In genomic region chr17:77505460-77505769, GRCh38 we compare ENCODE assay signal across 22 cellular contexts.
DNase-seq lines count a peak whose midpoint lies in the region; ATAC-seq, FAIRE-seq and TF ChIP-seq lines count a peak whose summit lies in the region.
"Had no signal": no experiment of that assay in that cellular context is flagged by ENCODE, and none has a peak within 500 bp of the region (broad histone marks: within the 10 kb centered on the region; RNA-seq: fewer than 3 reads in every experiment).

No MANE protein-coding gene starts in this region.

- H3K36me3 ChIP-seq in K562 (ENCODE audit: control insufficient read depth, insufficient read depth, low read length) (no peaks in the 10 kb centered on the region), sigmoid colon (peaks cover 0 to 12% (median 3%) of the 10 kb centered on the region in 4 donors)

- TF ChIP-seq CTCF in K562 (IDR thresholded peaks at IDR 0.05 in 2 of 3, conservative IDR thresholded peaks at IDR 0.05 in 1 of 3; ENCODE audit: insufficient read depth in 2 of 3, low read depth in 1 of 3, low read length in 3 of 3), result no peak
- no peak for TF ChIP-seq CTCF in sigmoid colon (IDR thresholded peaks at IDR 0.05)
- no peak for TF ChIP-seq CTCF in MCF 10A (IDR thresholded peaks at IDR 0.05; ENCODE audit: unreplicated experiment)

- H3K4me1 Mint-ChIP-seq in activated naive CD8-positive, alpha-beta T cell treated with anti-CD3 and anti-CD28 coated beads, Interleukin-2, amount 10 ng/mL, durations not matched to agents 7 days and 5 days, result no peaks in the 10 kb centered on the region
- no peaks in the 10 kb centered on the region for H3K4me1 Mint-ChIP-seq in activated naive CD8-positive, alpha-beta T cell treated with anti-CD3 and anti-CD28 coated beads for 36 hours
- no peaks in the 10 kb centered on the region for H3K4me1 Mint-ChIP-seq in MCF 10A (ENCODE audit: insufficient read depth, unreplicated experiment)
- H3K4me1 Mint-ChIP-seq in stimulated activated naive B cell treated with anti-CD40 and anti-IgM and Interleukin-4, amounts not matched to agents 10 μg/mL and 1 μg/mL and 100 μg/mL, for 72 hours, result peaks cover 0 to 1% of the 10 kb centered on the region in 2 donors

- BruUV-seq in K562 (replicated peaks; lab: Mats Ljungman, UMichigan) (no TSS peak), MCF 10A (replicated peaks; lab: Mats Ljungman, UMichigan) (no TSS peak)

- H3K4me3 Mint-ChIP-seq in activated naive CD8-positive, alpha-beta T cell treated with anti-CD3 and anti-CD28 coated beads, Interleukin-2, amount 10 ng/mL, durations not matched to agents 7 days and 5 days, result no peak overlapping the region
- H3K4me3 Mint-ChIP-seq in activated naive CD8-positive, alpha-beta T cell treated with anti-CD3 and anti-CD28 coated beads for 36 hours, result no peak overlapping the region
- H3K4me3 Mint-ChIP-seq in MCF 10A (ENCODE audit: unreplicated experiment), result no peak overlapping the region
- H3K4me3 Mint-ChIP-seq in stimulated activated naive B cell treated with anti-CD40 and anti-IgM and Interleukin-4, amounts not matched to agents 10 μg/mL and 1 μg/mL and 100 μg/mL, for 72 hours, result no peak overlapping the region
- H3K4me3 Mint-ChIP-seq: CD4-positive, CD25-positive, alpha-beta regulatory T cell; CD8-positive, alpha-beta memory T cell; H9 had no signal

- in situ Hi-C loops in K562 (cut with MboI), result no loop called here

- no peak overlapping the region for H3K4me2 ChIP-seq in K562 (ENCODE audit: insufficient read depth, low read length)

- no peaks in the 10 kb centered on the region for H3K9me1 ChIP-seq in K562 (ENCODE audit: control insufficient read depth, insufficient read depth, low read length)

- H3K36me3 Mint-ChIP-seq in activated naive CD8-positive, alpha-beta T cell treated with anti-CD3 and anti-CD28 coated beads, Interleukin-2, amount 10 ng/mL, durations not matched to agents 7 days and 5 days, result peaks cover 9% of the 10 kb centered on the region
- peaks cover 9% of the 10 kb centered on the region for H3K36me3 Mint-ChIP-seq in activated naive CD8-positive, alpha-beta T cell treated with anti-CD3 and anti-CD28 coated beads for 36 hours
- peaks cover 41% of the 10 kb centered on the region for H3K36me3 Mint-ChIP-seq in MCF 10A (ENCODE audit: insufficient read depth, unreplicated experiment)
- peaks cover 9 to 24% of the 10 kb centered on the region in 2 donors for H3K36me3 Mint-ChIP-seq in stimulated activated naive B cell treated with anti-CD40 and anti-IgM and Interleukin-4, amounts not matched to agents 10 μg/mL and 1 μg/mL and 100 μg/mL, for 72 hours

- TF ChIP-seq RAD21 in K562 (CRISPR knock-in tag; conservative IDR thresholded peaks at IDR 0.05 in 1 of 2, IDR thresholded peaks at IDR 0.05 in 1 of 2), result no peak

- no peak for ATAC-seq in activated naive CD8-positive, alpha-beta T cell treated with anti-CD3 and anti-CD28 coated beads, Interleukin-2, amount 10 ng/mL, durations not matched to agents 7 days and 5 days (ENCODE audit: low read depth)
- ATAC-seq in K562, result no peak
- no peak for ATAC-seq in stimulated activated naive B cell treated with anti-CD40 and anti-IgM and Interleukin-4, amounts not matched to agents 10 μg/mL and 1 μg/mL and 100 μg/mL, for 72 hours (replicated peaks)
- ATAC-seq: GM12878 had no signal

- intact Hi-C loops in K562 (cut with micrococcal nuclease) (no loop called here), sigmoid colon (cut with DNase I) (no loop called here), MCF 10A (cut with micrococcal nuclease) (no loop called here)

- TF ChIP-seq POLR2A in K562 (conservative IDR thresholded peaks at IDR 0.05) (no peak), sigmoid colon (IDR thresholded peaks at IDR 0.05) (no peak)

- CTCF ChIA-PET in K562 (lab: Yijun Ruan, JAX; ENCODE audit: low intra/inter-chr PET ratio) (interaction anchor here (0.8 kb wide), 1 partner anchor 509 kb away, joined by 3 read pairs; no protein-coding TSS in a partner anchor), MCF 10A (lab: Yijun Ruan, JAX) (interaction anchor here (0.6 to 1.0 kb wide), 5 partner anchors 9 to 1064 kb away, joined by 3 to 4 read pairs (median 3); no protein-coding TSS in a partner anchor)

- H3K27me3 Mint-ChIP-seq in activated naive CD8-positive, alpha-beta T cell treated with anti-CD3 and anti-CD28 coated beads, Interleukin-2, amount 10 ng/mL, durations not matched to agents 7 days and 5 days, result no peaks in the 10 kb centered on the region
- no peaks in the 10 kb centered on the region for H3K27me3 Mint-ChIP-seq in activated naive CD8-positive, alpha-beta T cell treated with anti-CD3 and anti-CD28 coated beads for 36 hours
- H3K27me3 Mint-ChIP-seq in MCF 10A (ENCODE audit: insufficient read depth, unreplicated experiment), result no peaks in the 10 kb centered on the region
- no peaks in the 10 kb centered on the region for H3K27me3 Mint-ChIP-seq in stimulated activated naive B cell treated with anti-CD40 and anti-IgM and Interleukin-4, amounts not matched to agents 10 μg/mL and 1 μg/mL and 100 μg/mL, for 72 hours
- H3K27me3 Mint-ChIP-seq: CD4-positive, CD25-positive, alpha-beta regulatory T cell had no signal

- no peak overlapping the region for H3K27ac Mint-ChIP-seq in activated naive CD8-positive, alpha-beta T cell treated with anti-CD3 and anti-CD28 coated beads, Interleukin-2, amount 10 ng/mL, durations not matched to agents 7 days and 5 days
- no peak overlapping the region for H3K27ac Mint-ChIP-seq in activated naive CD8-positive, alpha-beta T cell treated with anti-CD3 and anti-CD28 coated beads for 36 hours
- H3K27ac Mint-ChIP-seq in MCF 10A (ENCODE audit: low read depth, unreplicated experiment), result no peak overlapping the region
- no peak overlapping the region for H3K27ac Mint-ChIP-seq in stimulated activated naive B cell treated with anti-CD40 and anti-IgM and Interleukin-4, amounts not matched to agents 10 μg/mL and 1 μg/mL and 100 μg/mL, for 72 hours
- H3K27ac Mint-ChIP-seq: H9 had no signal

- H3K4me1 ChIP-seq in K562 (replicated peaks in 1 of 2; ENCODE audit: control insufficient read depth in 2 of 2, insufficient read depth in 2 of 2, low read length in 2 of 2) (peaks cover 0 to 8% of the 10 kb centered on the region in 2 experiments; a peak in 2 of 5 replicates), sigmoid colon (no peaks in the 10 kb centered on the region)
- H3K4me1 ChIP-seq: BE2C had no signal

- 7% methylated on average over 6 of the region's 6 CpGs for WGBS in K562 (ENCODE audit: insufficient coverage, low coverage, missing lambda C conversion rate)
- 85 to 91% methylated on average over 6 of the region's 6 CpGs for WGBS in sigmoid colon, 2 donors

- H3K27me3 ChIP-seq in K562 (ENCODE audit: control insufficient read depth in 2 of 2, insufficient read depth in 2 of 2, low read length in 2 of 2) (peaks cover 10 to 52% of the 10 kb centered on the region in 2 experiments), sigmoid colon (no peaks in the 10 kb centered on the region)
- H3K27me3 ChIP-seq: BE2C had no signal

- TF ChIP-seq EP300 in K562 (IDR thresholded peaks at IDR 0.05; ENCODE audit: low read length), result no peak
- TF ChIP-seq EP300 in sigmoid colon (IDR thresholded peaks at IDR 0.05), result no peak

- no peaks in the 10 kb centered on the region for H3K9me3 Mint-ChIP-seq in activated naive CD8-positive, alpha-beta T cell treated with anti-CD3 and anti-CD28 coated beads, Interleukin-2, amount 10 ng/mL, durations not matched to agents 7 days and 5 days
- H3K9me3 Mint-ChIP-seq in activated naive CD8-positive, alpha-beta T cell treated with anti-CD3 and anti-CD28 coated beads for 36 hours, result no peaks in the 10 kb centered on the region
- no peaks in the 10 kb centered on the region for H3K9me3 Mint-ChIP-seq in MCF 10A (ENCODE audit: unreplicated experiment)
- no peaks in the 10 kb centered on the region for H3K9me3 Mint-ChIP-seq in stimulated activated naive B cell treated with anti-CD40 and anti-IgM and Interleukin-4, amounts not matched to agents 10 μg/mL and 1 μg/mL and 100 μg/mL, for 72 hours
- H3K9me3 Mint-ChIP-seq: CD4-positive, CD25-positive, alpha-beta regulatory T cell; H9 had no signal

- POLR2A ChIA-PET in activated naive CD8-positive, alpha-beta T cell treated with anti-CD3 and anti-CD28 coated beads, Interleukin-2, amount 10 ng/mL, durations not matched to agents 7 days and 5 days (lab: Charles Lee), result no interaction called here
- POLR2A ChIA-PET in K562 (lab: Yijun Ruan, JAX) (interaction anchor here (0.8 kb wide), 1 partner anchor 249 kb away, joined by 3 read pairs; no protein-coding TSS in a partner anchor), MCF 10A (lab: Yijun Ruan, JAX) (interaction anchor here (1.1 kb wide), 1 partner anchor 15 kb away, joined by 3 read pairs; no protein-coding TSS in a partner anchor)

- H4K20me1 ChIP-seq in K562 (replicated peaks; ENCODE audit: control insufficient read depth, insufficient read depth, low read length), result peaks cover 4% of the 10 kb centered on the region; the same call in 1 of the 2 replicates

- H3K4me3 ChIP-seq in K562 (no peak overlapping the region), sigmoid colon (no peak overlapping the region)
- H3K4me3 ChIP-seq: GM12878 had no signal

- no peak overlapping the region for H2AFZ ChIP-seq in K562 (ENCODE audit: low read depth, low read length)

- no peaks in the 10 kb centered on the region for H3K9me3 ChIP-seq in K562 (replicated peaks; ENCODE audit: control insufficient read depth, insufficient read depth, low read depth, low read length)
- H3K9me3 ChIP-seq in sigmoid colon, result no peaks in the 10 kb centered on the region
- H3K9me3 ChIP-seq: BE2C had no signal

- no peaks in the 10 kb centered on the region for H3K79me2 ChIP-seq in K562 (ENCODE audit: control insufficient read depth, insufficient read depth, low read length)

- DNase-seq in activated naive CD8-positive, alpha-beta T cell treated with anti-CD3 and anti-CD28 coated beads, Interleukin-2, amount 10 ng/mL, durations not matched to agents 7 days and 5 days, result peak; percentile 8
- no peak for DNase-seq in activated naive CD8-positive, alpha-beta T cell treated with anti-CD3 and anti-CD28 coated beads for 36 hours
- DNase-seq in K562 (ENCODE audit: extremely low read depth in 1 of 4, low spot score in 3 of 4), result no peak
- DNase-seq in islet precursor cell, result peak; percentile 49
- peak; percentile 37 for DNase-seq in sigmoid colon
- DNase-seq in MCF 10A (ENCODE audit: unreplicated experiment), result no peak
- DNase-seq in stimulated activated naive B cell treated with anti-CD40 and anti-IgM and Interleukin-4, amounts not matched to agents 10 μg/mL and 1 μg/mL and 100 μg/mL, for 72 hours, result no peak
- DNase-seq: ACHN; BE2C; C1 segment of cervical spinal cord; CD4-positive, CD25-positive, alpha-beta regulatory T cell; COR-L47; DMS 273 treated with DMSO at 0.1 percent for 48 hours; DMS53; DND-41; EL; H9 had no signal

- H3K9ac ChIP-seq in K562 (ENCODE audit: insufficient read depth in 1 of 2, low read depth in 2 of 2, low read length in 2 of 2), result no peak overlapping the region

- no peak overlapping the region for H3K27ac ChIP-seq in K562 (ENCODE audit: extremely low read depth, low read depth, low read length)
- no peak overlapping the region for H3K27ac ChIP-seq in sigmoid colon

- no peak for FAIRE-seq in K562 (lab: Jason Lieb, UNC)
- FAIRE-seq: A204.1, GM12878, H1, HTR-8/SVneo had no signal

TF ChIP-seq in K562, 482 proteins besides CTCF, POLR2A, EP300 and RAD21:
- TF ChIP-seq ILF3 (IDR thresholded peaks at IDR 0.05; ENCODE audit: borderline replicate concordance) (no peak), RBM14 (IDR thresholded peaks at IDR 0.05; ENCODE audit: borderline replicate concordance, insufficient read depth, low read depth, low read length) (no peak), ZSCAN29 (IDR thresholded peaks at IDR 0.05) (0 out of 2 replicates have a peak, but pooled peaks have one; percentile 67)

Comparison
In these comparisons a context has a peak if more than half of its experiments do, and no peak if none do; other contexts are left out.
1. DNase-seq: peak in activated naive CD8-positive, alpha-beta T cell treated with anti-CD3 and anti-CD28 coated beads, Interleukin-2, amount 10 ng/mL, durations not matched to agents 7 days and 5 days (single experiment), islet precursor cell (single experiment) and sigmoid colon (single experiment); none in activated naive CD8-positive, alpha-beta T cell treated with anti-CD3 and anti-CD28 coated beads for 36 hours (single experiment), K562 (0 of 4), MCF 10A (single experiment) and stimulated activated naive B cell treated with anti-CD40 and anti-IgM and Interleukin-4, amounts not matched to agents 10 μg/mL and 1 μg/mL and 100 μg/mL, for 72 hours (single experiment).